In the genomic region with DNA sequence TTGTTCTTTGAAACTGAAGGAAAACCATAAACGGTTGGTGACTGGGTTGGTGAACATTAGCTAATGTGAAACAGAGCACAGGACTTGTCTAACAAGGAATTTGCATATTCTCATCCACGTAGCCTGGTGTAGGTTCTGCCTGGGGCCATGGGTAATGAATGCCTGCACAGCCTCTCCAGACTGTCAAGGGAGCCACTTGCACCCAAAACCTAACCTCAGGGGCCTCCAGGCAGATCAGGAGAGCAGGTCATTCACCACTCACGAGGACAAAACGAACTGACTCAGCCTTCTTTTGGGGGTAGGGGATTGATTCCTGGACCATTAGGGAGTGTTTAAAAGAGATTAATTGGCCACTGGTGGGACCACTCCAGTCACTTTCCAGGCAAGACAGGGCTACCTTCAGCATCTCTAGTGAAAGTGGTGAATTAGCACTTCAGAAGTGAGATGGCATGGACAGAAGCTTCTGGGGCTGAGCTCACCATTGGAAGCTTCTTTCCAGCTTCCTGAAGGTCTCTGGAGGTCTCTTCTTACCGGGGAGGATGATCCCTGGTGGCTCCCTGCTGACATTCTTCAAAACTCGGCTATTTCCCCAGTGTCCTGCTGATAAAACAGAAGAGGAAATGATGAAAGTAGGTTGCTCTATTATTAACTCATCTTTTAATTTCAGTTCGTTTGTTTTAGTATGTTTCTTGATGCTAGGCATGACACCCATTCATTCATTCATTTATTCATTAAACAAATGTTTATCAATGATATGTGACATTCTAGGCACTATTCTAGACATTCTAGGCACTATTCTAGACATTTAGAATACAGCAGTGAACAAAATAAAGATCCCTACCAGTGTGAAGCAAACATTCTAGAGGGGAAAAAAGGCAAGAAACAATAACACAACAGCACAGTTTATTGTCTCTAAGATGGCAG, we compare ENCODE assay signal across 17 cellular contexts.
DNase-seq lines count a peak whose midpoint lies in the region; ATAC-seq, FAIRE-seq and TF ChIP-seq lines count a peak whose summit lies in the region.
"Had no signal": no experiment of that assay in that cellular context is flagged by ENCODE, and none has a peak within 500 bp of the region (broad histone marks: within the 10 kb centered on the region; RNA-seq: fewer than 3 reads in every experiment).

No MANE protein-coding gene starts in this region.

- intact Hi-C loops in cardiac septum (cut with DNase I) = no loop called here

- DNase-seq in GM18507 (ENCODE audit: extremely low spot score, insufficient read length, low read depth) = no peak
- DNase-seq in GM20000 (ENCODE audit: low spot score) = peak; percentile 10
- peak; percentile 20 for DNase-seq in OCI-M1 (lab: John Stamatoyannopoulos, UW)
- DNase-seq in cardiac septum (ENCODE audit: low spot score) = no peak
- no peak for DNase-seq in NCI-H774 (lab: John Stamatoyannopoulos, UW)
- no peak for DNase-seq in omental fat pad (ENCODE audit: low spot score)
- DNase-seq in AML-193 (lab: John Stamatoyannopoulos, UW) = no peak
- DNase-seq: activated CD4-positive, CD25-positive, alpha-beta regulatory T cell treated with anti-CD3 and anti-CD28 coated beads, Interleukin-2, amount 50 U/mL, for 72 hours; BE2C; NCI-H1092; pancreas; Peyer's patch; stimulated activated CD4-positive, alpha-beta T cell treated with anti-CD3 and anti-CD28 coated beads, Interleukin-2, amount 100 ng/mL, for 48 hours; substantia nigra had no signal

- peak; percentile 97 for ATAC-seq in HG03060 (IDR thresholded peaks at IDR 0.05; ENCODE audit: low read depth, unreplicated experiment)
- ATAC-seq in omental fat pad (ENCODE audit: low FRiP score) = no peak
- ATAC-seq: activated T-helper 17 cell treated with anti-CD3 and anti-CD28 coated beads, Interleukin-2, amount 50 U/mL, for 72 hours; pancreas had no signal

- TF ChIP-seq CTCF in GM20000 (IDR thresholded peaks at IDR 0.05; ENCODE audit: extremely low read depth, missing control alignments) (no peak), omental fat pad (IDR thresholded peaks at IDR 0.05) (no peak)

- peak; percentile 51 for FAIRE-seq in GM18507 (lab: Jason Lieb, UNC)
- FAIRE-seq: bronchial epithelial cell, pancreas had no signal

Comparison
In these comparisons a context has a peak if more than half of its experiments do, and no peak if none do; other contexts are left out.
1. DNase-seq: peak in GM20000 (single experiment) and OCI-M1 (single experiment); none in GM18507 (single experiment), cardiac septum (single experiment), NCI-H774 (single experiment), omental fat pad (single experiment) and AML-193 (0 of 2).